ENCODE assay signal across 11 cellular contexts in the genomic region with DNA sequence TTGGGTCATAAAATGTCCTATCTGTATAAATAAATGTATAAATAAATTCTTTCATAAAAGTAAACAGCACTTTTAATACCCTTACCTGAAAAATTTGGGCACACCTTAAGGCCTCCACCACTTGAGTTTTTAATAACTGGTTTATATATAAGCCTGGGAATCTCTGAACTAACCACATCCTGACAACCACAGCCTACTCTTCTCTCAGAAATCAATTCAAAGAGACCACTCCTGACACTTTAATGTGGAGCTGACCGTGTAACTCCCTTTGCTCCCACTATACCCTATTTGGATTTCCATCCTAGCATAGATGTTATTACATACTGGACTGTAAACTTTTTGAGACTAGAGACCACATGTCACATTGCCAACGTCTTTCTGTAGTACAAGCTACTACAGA. TPM values are rescaled to one million over a fixed set of nuclear protein-coding genes. Genes with fewer than 3 reads are reported as not detected.
A peak's percentile ranks its signal among the peaks of the same experiment; 100 is the strongest.
DNase-seq lines count a peak whose midpoint lies in the region; ATAC-seq and TF ChIP-seq lines count a peak whose summit lies in the region.
"Had no signal": no experiment of that assay in that cellular context is flagged by ENCODE, and none has a peak within 500 bp of the region (broad histone marks: within the 10 kb centered on the region; RNA-seq: fewer than 3 reads in every experiment).

No MANE protein-coding gene starts in this region.

- no peak for DNase-seq in activated T-cell treated with anti-CD3 and anti-CD28 coated beads, Interleukin-2, amount 50 U/mL, for 72 hours
- no peak for DNase-seq in activated T-cell treated with anti-CD3 and anti-CD28 coated beads, Interleukin-2, amount 50 U/mL, for 48 hours
- DNase-seq in adrenal gland, result no peak
- DNase-seq in left kidney (ENCODE audit: low read depth, low spot score), result peak; percentile 32
- DNase-seq in tibial nerve (ENCODE audit: low spot score in 2 of 2), result no peak
- no peak for DNase-seq in UCSD-AML1 (lab: John Stamatoyannopoulos, UW; ENCODE audit: unreplicated experiment)
- DNase-seq in occipital lobe (lab: John Stamatoyannopoulos, UW), result no peak
- no peak for DNase-seq in NCI-H1105 (lab: John Stamatoyannopoulos, UW)
- DNase-seq: AML-193, cortex of kidney, retina had no signal

- H3K36me3 ChIP-seq in adrenal gland (replicated peaks in 1 of 2) (no peaks in the 10 kb centered on the region), tibial nerve (no peaks in the 10 kb centered on the region)

- peaks cover 43 to 77% of the 10 kb centered on the region in 2 donors for H3K4me1 ChIP-seq in adrenal gland (replicated peaks in 1 of 2)
- peaks cover 0 to 79% (median 41%) of the 10 kb centered on the region in 4 donors for H3K4me1 ChIP-seq in tibial nerve

- no peaks in the 10 kb centered on the region for H3K9me3 Mint-ChIP-seq in activated T-cell treated with anti-CD3 and anti-CD28 coated beads, Interleukin-2, amount 50 U/mL, for 72 hours

- peaks cover 5% of the 10 kb centered on the region in 2 donors for H3K36me3 Mint-ChIP-seq in activated T-cell treated with anti-CD3 and anti-CD28 coated beads, Interleukin-2, amount 50 U/mL, for 72 hours (ENCODE audit: insufficient read depth in 2 of 2)

- TF ChIP-seq POLR2A in adrenal gland (IDR thresholded peaks at IDR 0.05) (peak in 1 of 2 donors; percentile 35), tibial nerve (IDR thresholded peaks at IDR 0.05) (no peak)

- peak overlapping the region; percentile 29 to 72 for H3K4me3 Mint-ChIP-seq in activated T-cell treated with anti-CD3 and anti-CD28 coated beads, Interleukin-2, amount 50 U/mL, for 72 hours

- no peaks in the 10 kb centered on the region for H3K27me3 Mint-ChIP-seq in activated T-cell treated with anti-CD3 and anti-CD28 coated beads, Interleukin-2, amount 50 U/mL, for 72 hours (ENCODE audit: low read depth)

- H3K9me3 ChIP-seq in adrenal gland (replicated peaks in 1 of 3) (no peaks in the 10 kb centered on the region), tibial nerve (no peaks in the 10 kb centered on the region)

- TF ChIP-seq CTCF in adrenal gland (IDR thresholded peaks at IDR 0.05) (no peak), tibial nerve (IDR thresholded peaks at IDR 0.05) (no peak)

- TF ChIP-seq EP300 in tibial nerve (IDR thresholded peaks at IDR 0.05), result no peak

- intact Hi-C loops in adrenal gland (cut with DNase I), result loop anchor here in 1 of 2 donors (10.0 kb wide), 1 partner anchor 417 kb away; no protein-coding TSS in a partner anchor

- peak overlapping the region; percentile 35 to 100 (median 62) for H3K27ac ChIP-seq in adrenal gland
- peak overlapping the region in 3 of 4 donors; percentile 97 to 100 (median 99) for H3K27ac ChIP-seq in tibial nerve

- H3K27me3 ChIP-seq in adrenal gland, result no peaks in the 10 kb centered on the region
- H3K27me3 ChIP-seq in tibial nerve, result no peaks in the 10 kb centered on the region

- H3K4me3 ChIP-seq in adrenal gland (peak overlapping the region in 1 of 4 donors; percentile 93), tibial nerve (no peak overlapping the region)

- no peak overlapping the region for H3K27ac Mint-ChIP-seq in activated T-cell treated with anti-CD3 and anti-CD28 coated beads, Interleukin-2, amount 50 U/mL, for 72 hours

- H3K4me1 Mint-ChIP-seq in activated T-cell treated with anti-CD3 and anti-CD28 coated beads, Interleukin-2, amount 50 U/mL, for 72 hours (ENCODE audit: low read depth), result peaks cover 71% of the 10 kb centered on the region

- no peak for ATAC-seq in activated T-cell treated with anti-CD3 and anti-CD28 coated beads, Interleukin-2, amount 50 U/mL, for 72 hours (replicated peaks in 1 of 2)

- 7 to 11% (median 9%) methylated on average over 2 of the region's 2 CpGs for WGBS in adrenal gland, 4 donors
- 10 to 11% methylated on average over 2 of the region's 2 CpGs for WGBS in tibial nerve, 2 donors

RNA-seq across cellular contexts. Expression of gene FBXL5, which starts 3.5 kb away (rescaled TPM):
- 10 to 100 TPM; 39.5 to 40.5 TPM for total RNA-seq in activated T-cell treated with anti-CD3 and anti-CD28 coated beads, Interleukin-2, amount 50 U/mL, for 72 hours
- 100 to 1,000 TPM in 5 of 8 donors, 10 to 100 TPM in 3; 73.9 to 141 (median 113) TPM for total RNA-seq in adrenal gland
- 100 to 1,000 TPM in 1 of 3 donors, 10 to 100 TPM in 2; 42.8 to 159 (median 50.9) TPM for polyA plus RNA-seq in adrenal gland
- 100 to 1,000 TPM; 100 to 150 (median 134) TPM for total RNA-seq in tibial nerve
- 229 TPM for total RNA-seq in occipital lobe

RNA-seq across cellular contexts. Expression of gene FAM200B, which starts 29.9 kb away (rescaled TPM):
- total RNA-seq in activated T-cell treated with anti-CD3 and anti-CD28 coated beads, Interleukin-2, amount 50 U/mL, for 72 hours, result 10 to 100 TPM; 15.8 to 23.1 TPM
- total RNA-seq in adrenal gland (10 to 100 TPM; 32.0 to 90.3 (median 61.4) TPM), tibial nerve (10 to 100 TPM; 29.4 to 68.8 (median 56.0) TPM), occipital lobe (98.4 TPM)
- 10 to 100 TPM; 52.0 to 68.6 (median 68.6) TPM for polyA plus RNA-seq in adrenal gland

RNA-seq across cellular contexts. Expression of gene BST1, which starts 51.2 kb away (rescaled TPM):
- under 1 TPM; 0.24 to 0.65 TPM for total RNA-seq in activated T-cell treated with anti-CD3 and anti-CD28 coated beads, Interleukin-2, amount 50 U/mL, for 72 hours
- 10 to 100 TPM in 1 of 8 donors, 1 to 10 TPM in 7; 3.0 to 10.3 (median 5.1) TPM for total RNA-seq in adrenal gland
- polyA plus RNA-seq in adrenal gland, result 1 to 10 TPM; 2.3 to 3.2 (median 2.7) TPM
- total RNA-seq in tibial nerve, result 10 to 100 TPM in 3 of 4 donors, 1 to 10 TPM in 1; 7.3 to 21.0 (median 11.9) TPM
- total RNA-seq in occipital lobe, result 2.8 TPM
